In genomic region chr3:142022381-142022780, GRCh38 we compare ENCODE assay signal across 10 cellular contexts.
DNase-seq lines count a peak whose midpoint lies in the region; ATAC-seq and TF ChIP-seq lines count a peak whose summit lies in the region.
"Had no signal": no experiment of that assay in that cellular context is flagged by ENCODE, and none has a peak within 500 bp of the region (broad histone marks: within the 10 kb centered on the region; RNA-seq: fewer than 3 reads in every experiment).

No MANE protein-coding gene starts in this region.

- H3K4me2 ChIP-seq in KMS-11 = peak overlapping the region; percentile 41

- no peak overlapping the region for H3K4me3 ChIP-seq in KMS-11 (IDR thresholded peaks at IDR 0.05; ENCODE audit: insufficient read depth, low read depth, low read length)

- TF ChIP-seq CTCF in KMS-11 (conservative IDR thresholded peaks at IDR 0.05; ENCODE audit: low read depth, low read length) (peak; percentile 68), brain (conservative IDR thresholded peaks at IDR 0.05) (peak in 1 of 2 experiments; percentile 24)

- no peaks in the 10 kb centered on the region for H4K20me1 ChIP-seq in KMS-11 (ENCODE audit: insufficient read depth)

- H3K27ac Mint-ChIP-seq in brain = peak overlapping the region; percentile 16 to 86 (median 54)
- H3K27ac Mint-ChIP-seq in stimulated activated naive B cell treated with anti-CD40 and anti-IgM and Interleukin-4, amounts not matched to agents 10 μg/mL and 1 μg/mL and 100 μg/mL, for 72 hours = no peak overlapping the region

- H3K27me3 Mint-ChIP-seq in brain = no peaks in the 10 kb centered on the region
- no peaks in the 10 kb centered on the region for H3K27me3 Mint-ChIP-seq in stimulated activated naive B cell treated with anti-CD40 and anti-IgM and Interleukin-4, amounts not matched to agents 10 μg/mL and 1 μg/mL and 100 μg/mL, for 72 hours

- H3K9ac ChIP-seq in KMS-11 = no peak overlapping the region

- H3K79me2 ChIP-seq in KMS-11 (ENCODE audit: insufficient read depth, low read depth) = peaks cover 19% of the 10 kb centered on the region; the same call in 1 of the 2 replicates

- H3K36me3 ChIP-seq in KMS-11 (ENCODE audit: insufficient read depth) = no peaks in the 10 kb centered on the region

- peaks cover 41% of the 10 kb centered on the region for H3K4me1 Mint-ChIP-seq in brain
- H3K4me1 Mint-ChIP-seq in stimulated activated naive B cell treated with anti-CD40 and anti-IgM and Interleukin-4, amounts not matched to agents 10 μg/mL and 1 μg/mL and 100 μg/mL, for 72 hours = peaks cover 10 to 36% of the 10 kb centered on the region in 2 donors

- DNase-seq in DMS53 (lab: John Stamatoyannopoulos, UW) (peak; percentile 39), DMS53 treated with DMSO at 0.1 percent for 48 hours (lab: John Stamatoyannopoulos, UW; ENCODE audit: unreplicated experiment) (no peak), T1000 (lab: John Stamatoyannopoulos, UW) (no peak), occipital lobe (lab: John Stamatoyannopoulos, UW) (no peak)
- no peak for DNase-seq in stimulated activated naive B cell treated with anti-CD40 and anti-IgM and Interleukin-4, amounts not matched to agents 10 μg/mL and 1 μg/mL and 100 μg/mL, for 72 hours

- H3K27ac ChIP-seq in KMS-11 = peak overlapping the region; percentile 21
- H3K27ac ChIP-seq: 22Rv1 had no signal

- no peaks in the 10 kb centered on the region for H3K9me3 Mint-ChIP-seq in brain
- H3K9me3 Mint-ChIP-seq in stimulated activated naive B cell treated with anti-CD40 and anti-IgM and Interleukin-4, amounts not matched to agents 10 μg/mL and 1 μg/mL and 100 μg/mL, for 72 hours = no peaks in the 10 kb centered on the region
- H3K9me3 Mint-ChIP-seq: neural crest cell had no signal

- peaks cover 41% of the 10 kb centered on the region for H3K4me1 ChIP-seq in KMS-11 (ENCODE audit: low read depth, poor library complexity, severe bottlenecking)

- peaks cover 33% of the 10 kb centered on the region for H3K36me3 Mint-ChIP-seq in brain
- peaks cover 4% of the 10 kb centered on the region in 2 donors for H3K36me3 Mint-ChIP-seq in stimulated activated naive B cell treated with anti-CD40 and anti-IgM and Interleukin-4, amounts not matched to agents 10 μg/mL and 1 μg/mL and 100 μg/mL, for 72 hours

- peak overlapping the region in 2 of 5 experiments; percentile 2 to 71 for H3K4me3 Mint-ChIP-seq in brain
- H3K4me3 Mint-ChIP-seq in stimulated activated naive B cell treated with anti-CD40 and anti-IgM and Interleukin-4, amounts not matched to agents 10 μg/mL and 1 μg/mL and 100 μg/mL, for 72 hours = no peak overlapping the region
- H3K4me3 Mint-ChIP-seq: neural crest cell had no signal

- peak; percentile 69 for ATAC-seq in GM21717 (IDR thresholded peaks at IDR 0.05; ENCODE audit: unreplicated experiment)
- ATAC-seq in stimulated activated naive B cell treated with anti-CD40 and anti-IgM and Interleukin-4, amounts not matched to agents 10 μg/mL and 1 μg/mL and 100 μg/mL, for 72 hours (replicated peaks) = peak; percentile 85 to 89

- no peaks in the 10 kb centered on the region for H3K27me3 ChIP-seq in KMS-11 (ENCODE audit: insufficient read depth, low read depth)

- 0 out of 2 replicates have a peak overlapping the region, but pooled peaks have one; percentile 3 for H2AFZ ChIP-seq in KMS-11 (ENCODE audit: low read depth)
